22 cellular contexts compared by ENCODE assay signal in the genomic region with DNA sequence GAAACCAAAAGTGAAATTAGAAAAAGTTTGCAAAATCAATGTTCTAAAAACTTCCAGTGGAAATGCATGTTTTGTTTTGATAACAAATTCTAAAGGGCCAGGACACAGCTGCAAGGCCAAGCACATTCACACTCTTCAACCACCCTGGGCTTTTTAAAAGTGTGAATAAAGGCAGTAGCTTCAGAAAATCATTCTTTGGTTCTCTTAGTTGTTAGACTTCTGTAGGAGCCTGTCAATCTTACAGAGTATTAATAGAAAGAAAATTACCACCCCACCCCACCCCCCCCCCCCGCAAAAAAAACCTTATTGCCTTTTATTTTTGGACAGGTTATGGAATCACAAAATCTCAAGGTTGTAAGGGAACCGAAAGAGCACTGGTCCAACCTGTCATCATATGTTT.
DNase-seq lines count a peak whose midpoint lies in the region; ATAC-seq, FAIRE-seq and TF ChIP-seq lines count a peak whose summit lies in the region.
"Had no signal": no experiment of that assay in that cellular context is flagged by ENCODE, and none has a peak within 500 bp of the region (broad histone marks: within the 10 kb centered on the region; RNA-seq: fewer than 3 reads in every experiment).

No MANE protein-coding gene starts in this region.

- H3K27ac ChIP-seq in HepG2 (ENCODE audit: extremely low read length, insufficient read depth, low read length) (no peak overlapping the region), right lobe of liver (no peak overlapping the region), K562 (ENCODE audit: extremely low read depth, low read depth, low read length) (no peak overlapping the region)
- H3K27ac ChIP-seq: 22Rv1, BLaER1, C4-2B had no signal

- DNase-seq in HepG2 (ENCODE audit: low spot score) (no peak), right lobe of liver (no peak), K562 (ENCODE audit: extremely low read depth in 1 of 4, low spot score in 3 of 4) (no peak), fibroblast of villous mesenchyme (ENCODE audit: low read depth) (peak; percentile 29), cerebellar nuclear complex (lab: John Stamatoyannopoulos, UW) (no peak), EL (no peak)
- DNase-seq in activated effector memory CD4-positive, alpha-beta T cell treated with anti-CD3 and anti-CD28 coated beads, Interleukin-2, amount 50 U/mL, for 16 hours, result no peak
- DNase-seq: Caco-2; CD4-positive, CD25-positive, alpha-beta regulatory T cell; CD8-positive, alpha-beta T cell; DMS153; DND-41; GDM1; H9 had no signal

- no peak overlapping the region for H3K4me3 ChIP-seq in HepG2 (replicated peaks in 1 of 3; ENCODE audit: insufficient read depth in 1 of 3, low read depth in 2 of 3, low read length in 3 of 3)
- H3K4me3 ChIP-seq in right lobe of liver, result no peak overlapping the region
- H3K4me3 ChIP-seq in K562, result no peak overlapping the region
- no peak overlapping the region for H3K4me3 ChIP-seq in fibroblast of villous mesenchyme (ENCODE audit: low read depth, low read length)
- H3K4me3 ChIP-seq: BLaER1, GM23338 had no signal

- POLR2A ChIA-PET in HepG2 (lab: Yijun Ruan, JAX) (interaction anchor here (0.7 to 1.5 kb wide), 2 partner anchors 8 to 26 kb away, joined by 3 to 4 read pairs; no protein-coding TSS in a partner anchor), K562 (lab: Yijun Ruan, JAX) (interaction anchor here (0.6 to 0.9 kb wide), 2 partner anchors 11 to 22 kb away, joined by 3 read pairs; no protein-coding TSS in a partner anchor)

- H3K4me2 ChIP-seq in HepG2 (ENCODE audit: low read depth, low read length) (no peak overlapping the region), K562 (ENCODE audit: insufficient read depth, low read length) (no peak overlapping the region)
- H3K4me2 ChIP-seq: BLaER1, GM23338 had no signal

- ATAC-seq in HepG2, result no peak
- ATAC-seq in right lobe of liver, result no peak
- no peak for ATAC-seq in K562
- ATAC-seq in HG03378 (IDR thresholded peaks at IDR 0.05; ENCODE audit: unreplicated experiment), result no peak
- ATAC-seq: CD8-positive, alpha-beta T cell; GM23338; HCT116 had no signal

- TF ChIP-seq EP300 in HepG2 (IDR thresholded peaks at IDR 0.05; ENCODE audit: low read depth in 2 of 2, low read length in 2 of 2) (no peak), HepG2 (CRISPR knock-in tag; IDR thresholded peaks at IDR 0.05; ENCODE audit: borderline replicate concordance) (no peak), K562 (IDR thresholded peaks at IDR 0.05; ENCODE audit: low read length) (no peak)

- H3K9me1 ChIP-seq in K562 (ENCODE audit: control insufficient read depth, insufficient read depth, low read length), result no peaks in the 10 kb centered on the region

- no peaks in the 10 kb centered on the region for H3K36me3 ChIP-seq in HepG2 (replicated peaks in 1 of 2; ENCODE audit: control insufficient read depth in 1 of 2, insufficient read depth in 2 of 2, low read length in 2 of 2)
- H3K36me3 ChIP-seq in right lobe of liver, result no peaks in the 10 kb centered on the region
- no peaks in the 10 kb centered on the region for H3K36me3 ChIP-seq in K562 (ENCODE audit: control insufficient read depth, insufficient read depth, low read length)
- H3K36me3 ChIP-seq: BLaER1 had no signal

- CTCF ChIA-PET in HepG2 (lab: Yijun Ruan, JAX; ENCODE audit: low intra/inter-chr PET ratio, low total read pairs), result no interaction called here
- CTCF ChIA-PET in K562 (lab: Yijun Ruan, JAX; ENCODE audit: low intra/inter-chr PET ratio), result no interaction called here

- 50% methylated on average over 2 of the region's 2 CpGs for WGBS in HepG2 (ENCODE audit: low lambda C conversion rate)
- WGBS in right lobe of liver (ENCODE audit: insufficient coverage, low coverage, low lambda C conversion rate, missing lambda C conversion rate), result 66% methylated on average over 2 of the region's 2 CpGs
- 38% methylated on average over 2 of the region's 2 CpGs for WGBS in K562 (ENCODE audit: insufficient coverage, low coverage, missing lambda C conversion rate)

- H2AFZ ChIP-seq in HepG2 (ENCODE audit: low read length) (no peak overlapping the region), K562 (ENCODE audit: low read depth, low read length) (0 out of 2 replicates have a peak overlapping the region, but pooled peaks have one; percentile 8)
- H2AFZ ChIP-seq: GM23338 had no signal

- intact Hi-C loops in HepG2 (cut with micrococcal nuclease; ENCODE audit: unreplicated experiment) (no loop called here), right lobe of liver (cut with DNase I) (no loop called here), K562 (cut with micrococcal nuclease) (no loop called here)

- no peak for TF ChIP-seq CTCF in HepG2 (CRISPR knock-in tag; IDR thresholded peaks at IDR 0.05)
- TF ChIP-seq CTCF in right lobe of liver (IDR thresholded peaks at IDR 0.05), result no peak
- no peak for TF ChIP-seq CTCF in K562 (IDR thresholded peaks at IDR 0.05 in 2 of 3, conservative IDR thresholded peaks at IDR 0.05 in 1 of 3; ENCODE audit: insufficient read depth in 2 of 3, low read depth in 1 of 3, low read length in 3 of 3)
- TF ChIP-seq CTCF in fibroblast of villous mesenchyme (IDR thresholded peaks at IDR 0.05; ENCODE audit: insufficient read depth, low read depth, low read length), result no peak

- no peaks in the 10 kb centered on the region for H4K20me1 ChIP-seq in HepG2 (ENCODE audit: insufficient read depth, low read length)
- no peaks in the 10 kb centered on the region for H4K20me1 ChIP-seq in K562 (replicated peaks; ENCODE audit: control insufficient read depth, insufficient read depth, low read length)
- H4K20me1 ChIP-seq: BLaER1 had no signal

- H3K9me3 ChIP-seq in HepG2 (ENCODE audit: low read length) (no peaks in the 10 kb centered on the region), right lobe of liver (no peaks in the 10 kb centered on the region), K562 (replicated peaks; ENCODE audit: control insufficient read depth, insufficient read depth, low read depth, low read length) (no peaks in the 10 kb centered on the region)
- H3K9me3 ChIP-seq: Caco-2 had no signal

- H3K79me2 ChIP-seq in HepG2 (ENCODE audit: insufficient read depth, low read length) (no peaks in the 10 kb centered on the region), K562 (ENCODE audit: control insufficient read depth, insufficient read depth, low read length) (no peaks in the 10 kb centered on the region)

- peaks cover 0 to 2% of the 10 kb centered on the region in 2 experiments; a peak in 2 of 5 replicates for H3K27me3 ChIP-seq in HepG2 (ENCODE audit: control insufficient read depth in 1 of 2, insufficient read depth in 2 of 2, low read length in 2 of 2)
- no peaks in the 10 kb centered on the region for H3K27me3 ChIP-seq in right lobe of liver
- no peaks in the 10 kb centered on the region for H3K27me3 ChIP-seq in K562 (ENCODE audit: control insufficient read depth in 2 of 2, insufficient read depth in 2 of 2, low read length in 2 of 2)
- H3K27me3 ChIP-seq: BLaER1 had no signal

- in situ Hi-C loops in HepG2 (cut with HindIII; ENCODE audit: extremely low pct_ligation_motif_present, low pct_unique_long_range_greater_than_20kb) (no loop called here), K562 (cut with MboI) (loop anchor here (10.0 kb wide), 1 partner anchor 51 kb away; no protein-coding TSS in a partner anchor)

- TF ChIP-seq RAD21 in HepG2 (CRISPR knock-in tag; IDR thresholded peaks at IDR 0.05) (no peak), K562 (CRISPR knock-in tag; conservative IDR thresholded peaks at IDR 0.05 in 1 of 2, IDR thresholded peaks at IDR 0.05 in 1 of 2) (no peak)

- no peak for TF ChIP-seq POLR2A in HepG2 (IDR thresholded peaks at IDR 0.05; ENCODE audit: insufficient read depth in 1 of 2, low read depth in 2 of 2, low read length in 2 of 2)
- TF ChIP-seq POLR2A in right lobe of liver (IDR thresholded peaks at IDR 0.05), result no peak
- TF ChIP-seq POLR2A in K562 (conservative IDR thresholded peaks at IDR 0.05), result no peak

- BruUV-seq in HepG2 (replicated peaks; lab: Mats Ljungman, UMichigan) (no TSS peak), K562 (replicated peaks; lab: Mats Ljungman, UMichigan) (no TSS peak)

- H3K4me1 ChIP-seq in HepG2 (ENCODE audit: insufficient read depth, low read length) (peaks cover 78% of the 10 kb centered on the region), right lobe of liver (no peaks in the 10 kb centered on the region), K562 (replicated peaks in 1 of 2; ENCODE audit: control insufficient read depth in 2 of 2, insufficient read depth in 2 of 2, low read length in 2 of 2) (peaks cover 13 to 35% of the 10 kb centered on the region in 2 experiments; a peak in 4 of 5 replicates)

- H3K9ac ChIP-seq in HepG2 (ENCODE audit: insufficient read depth, low read depth, low read length) (no peak overlapping the region), K562 (ENCODE audit: insufficient read depth in 1 of 2, low read depth in 2 of 2, low read length in 2 of 2) (no peak overlapping the region)
- H3K9ac ChIP-seq: BLaER1 had no signal

- FAIRE-seq in HepG2 (lab: Jason Lieb, UNC) (no peak), K562 (lab: Jason Lieb, UNC) (no peak)
- FAIRE-seq: A204.1, GM12892 had no signal

TF ChIP-seq in HepG2, 621 proteins besides CTCF, POLR2A, EP300 and RAD21 (continues in another document):
- TF ChIP-seq MYNN (CRISPR knock-in tag; IDR thresholded peaks at IDR 0.05; ENCODE audit: low read depth) (no peak), HNRNPK (IDR thresholded peaks at IDR 0.05; ENCODE audit: low read depth, low read length, poor library complexity, severe bottlenecking) (peak; percentile 94), PCBP1 (IDR thresholded peaks at IDR 0.05; ENCODE audit: borderline replicate concordance, low read depth, low read length) (0 out of 2 replicates have a peak, but pooled peaks have one; percentile 43)

TF ChIP-seq in K562, 482 proteins besides CTCF, POLR2A, EP300 and RAD21:
- TF ChIP-seq SOX6 (IDR thresholded peaks at IDR 0.05) (no peak), HSF4 (CRISPR knock-in tag; IDR thresholded peaks at IDR 0.05; ENCODE audit: borderline replicate concordance) (no peak)
TF ChIP-seq in K562: peak in this region for 0.

Comparison
In these comparisons a context has a peak if more than half of its experiments do, and no peak if none do; other contexts are left out.
1. Of the 241 proteins assayed by ChIP-seq in both HepG2 and K562: peak only in HepG2: HNRNPK and PCBP1; only in K562: none; in both: none; in neither: 239.